Comparison of ENCODE assay signal across 16 cellular contexts in genomic region chr7:109793-110556, GRCh38.
A peak's percentile ranks its signal among the peaks of the same experiment; 100 is the strongest.
DNase-seq lines count a peak whose midpoint lies in the region; ATAC-seq and TF ChIP-seq lines count a peak whose summit lies in the region.
"Had no signal": no experiment of that assay in that cellular context is flagged by ENCODE, and none has a peak within 500 bp of the region (broad histone marks: within the 10 kb centered on the region; RNA-seq: fewer than 3 reads in every experiment).

No MANE protein-coding gene starts in this region.

- H3K27me3 ChIP-seq in H9 (ENCODE audit: insufficient read depth, low read length): no peaks in the 10 kb centered on the region
- H3K27me3 ChIP-seq in endodermal cell (ENCODE audit: control insufficient read depth, insufficient read depth, low read length, poor library complexity, severe bottlenecking): no peaks in the 10 kb centered on the region

- H3K4me1 ChIP-seq in H9 (ENCODE audit: insufficient read depth, low read length) (no peaks in the 10 kb centered on the region), endodermal cell (ENCODE audit: control insufficient read depth, insufficient read depth, low read length) (no peaks in the 10 kb centered on the region)

- H4K8ac ChIP-seq in H9 (replicated peaks; ENCODE audit: insufficient read length, low read depth, low read length): no peak overlapping the region

- no peak overlapping the region for H4K5ac ChIP-seq in H9 (ENCODE audit: insufficient read length, low read depth, low read length)

- H3K27me3 Mint-ChIP-seq in H9 (ENCODE audit: low read depth) (peaks cover 4% of the 10 kb centered on the region; the same call in 1 of the 2 replicates), endodermal cell (ENCODE audit: insufficient read depth) (no peaks in the 10 kb centered on the region)

- H2BK5ac ChIP-seq in H9 (ENCODE audit: insufficient read length, low read length): no peak overlapping the region

- H3K9ac ChIP-seq in H9 (ENCODE audit: extremely low read depth, insufficient read length, low read length) (no peak overlapping the region), endodermal cell (ENCODE audit: extremely low read depth, low read length, poor library complexity, severe bottlenecking) (no peak overlapping the region)

- TF ChIP-seq CTCF in H9 (conservative IDR thresholded peaks at IDR 0.05): no peak
- TF ChIP-seq CTCF in endodermal cell (conservative IDR thresholded peaks at IDR 0.05): no peak

- H3K36me3 Mint-ChIP-seq in H9 (ENCODE audit: insufficient read depth in 1 of 3, low read depth in 3 of 3): peaks cover 10 to 28% (median 18%) of the 10 kb centered on the region in 3 experiments
- H3K36me3 Mint-ChIP-seq in endodermal cell (ENCODE audit: low read depth): peaks cover 7% of the 10 kb centered on the region

- no peak overlapping the region for H2BK20ac ChIP-seq in H9 (ENCODE audit: low read depth, low read length, poor library complexity, severe bottlenecking)

- H3K4me3 ChIP-seq in endodermal cell (ENCODE audit: low read length): no peak overlapping the region
- H3K4me3 ChIP-seq: PC-9 had no signal

- no peak overlapping the region for H2AFZ ChIP-seq in H9 (ENCODE audit: low read length)
- H2AFZ ChIP-seq: PC-9 had no signal

- H3K18ac ChIP-seq in H9 (ENCODE audit: insufficient read length, low read depth, low read length): no peak overlapping the region

- H3K23ac ChIP-seq in H9 (ENCODE audit: insufficient read length, low read depth, low read length): no peak overlapping the region

- intact Hi-C loops in posterior vena cava (cut with DNase I): loop anchor here in 1 of 2 donors (5.0 kb wide), 1 partner anchor 767 kb away; the partner anchor contains the start of gene GET4

- no peak overlapping the region for H3K14ac ChIP-seq in H9 (ENCODE audit: insufficient read depth, low read length)

- no peaks in the 10 kb centered on the region for H4K20me1 ChIP-seq in H9 (ENCODE audit: control insufficient read depth, insufficient read depth, insufficient read length)

- H3K4ac ChIP-seq in H9 (ENCODE audit: low read depth, low read length): no peak overlapping the region

- H3K4me2 ChIP-seq in H9 (ENCODE audit: insufficient read depth, insufficient read length, low read length): no peak overlapping the region
- H3K4me2 ChIP-seq: PC-9 had no signal

- no peaks in the 10 kb centered on the region for H3K36me3 ChIP-seq in endodermal cell (ENCODE audit: control insufficient read depth, insufficient read depth, low read length)

- no peak overlapping the region for H3K27ac ChIP-seq in H9 (ENCODE audit: insufficient read length, low read depth, low read length)
- no peak overlapping the region for H3K27ac ChIP-seq in endodermal cell (ENCODE audit: low read depth, low read length)
- H3K27ac ChIP-seq: PC-9 had no signal

- H3K23me2 ChIP-seq in H9 (ENCODE audit: insufficient read length, low read depth, low read length, poor library complexity, severe bottlenecking): no peaks in the 10 kb centered on the region

- H3K27ac Mint-ChIP-seq in H9 (no peak overlapping the region), endodermal cell (no peak overlapping the region)
- H3K27ac Mint-ChIP-seq: HFFc6 had no signal

- DNase-seq in H9 (peak; percentile 24), endodermal cell (peak; percentile 30), left lobe of liver (ENCODE audit: low spot score) (peak; percentile 40), posterior vena cava (ENCODE audit: low spot score) (peak; percentile 60), SW480 (ENCODE audit: low spot score) (no peak), dedifferentiated amniotic fluid mesenchymal stem cell (ENCODE audit: extremely low spot score) (no peak), NCI-H2029 treated with DMSO at 0.1 percent for 48 hours (lab: John Stamatoyannopoulos, UW) (no peak), NCI-H2171 (lab: John Stamatoyannopoulos, UW) (no peak)
- DNase-seq: DMS 273 treated with DMSO at 0.1 percent for 48 hours, HFFc6, NCI-H1092, NCI-H146, NCI-H2081 treated with DMSO at 0.1 percent for 48 hours, NCI-H524, PC-9 had no signal

- H3T11ph ChIP-seq in H9 (ENCODE audit: low read length): no peak overlapping the region

- H2BK15ac ChIP-seq in H9 (ENCODE audit: low read depth, low read length): no peak overlapping the region

- peaks cover 22 to 33% of the 10 kb centered on the region in 2 experiments for H3K9me3 Mint-ChIP-seq in H9
- peaks cover 33% of the 10 kb centered on the region for H3K9me3 Mint-ChIP-seq in endodermal cell

- no peak for ATAC-seq in left lobe of liver

- no peak overlapping the region for H3K56ac ChIP-seq in H9 (ENCODE audit: insufficient read length, low read depth, low read length)

- H2BK12ac ChIP-seq in H9 (ENCODE audit: insufficient read length, low read depth, low read length): no peak overlapping the region

- no peak overlapping the region for H2AK5ac ChIP-seq in H9 (ENCODE audit: insufficient read length, low read length)

- H2BK120ac ChIP-seq in H9 (ENCODE audit: low read depth, low read length, poor library complexity, severe bottlenecking): no peak overlapping the region

- no peak overlapping the region for H3K4me3 Mint-ChIP-seq in H9
- H3K4me3 Mint-ChIP-seq in endodermal cell: no peak overlapping the region
- H3K4me3 Mint-ChIP-seq: CD14-positive monocyte, HFFc6 had no signal

- H3K79me2 ChIP-seq in H9 (ENCODE audit: insufficient read depth, low read length): no peaks in the 10 kb centered on the region

- H3K4me1 Mint-ChIP-seq in H9: peaks cover 2 to 11% of the 10 kb centered on the region in 2 experiments
- no peaks in the 10 kb centered on the region for H3K4me1 Mint-ChIP-seq in endodermal cell

- H3K9me3 ChIP-seq in H9 (ENCODE audit: control insufficient read depth, low read depth, low read length): peaks cover 5% of the 10 kb centered on the region
- peaks cover 6% of the 10 kb centered on the region for H3K9me3 ChIP-seq in endodermal cell (ENCODE audit: control insufficient read depth, low read length)

- H4K91ac ChIP-seq in H9 (ENCODE audit: insufficient read length, low read depth, low read length): no peak overlapping the region

- no CpG with 5 or more reads among the region's 24 CpGs for WGBS in H9 (ENCODE audit: extremely low coverage, insufficient read length, low lambda C conversion rate)
- 91 to 95% methylated on average over 19 to 24 of the region's 24 CpGs for WGBS in endodermal cell (ENCODE audit: insufficient coverage in 1 of 2, insufficient read length in 1 of 2), 2 experiments

- H3K79me1 ChIP-seq in H9 (ENCODE audit: insufficient read depth, low read depth, low read length, poor library complexity, severe bottlenecking): no peaks in the 10 kb centered on the region

Comparison
In these comparisons a context has a peak if more than half of its experiments do, and no peak if none do; other contexts are left out.
1. DNase-seq: peak in H9 (single experiment), endodermal cell (single experiment), left lobe of liver (single experiment) and posterior vena cava (single experiment); none in SW480 (single experiment), dedifferentiated amniotic fluid mesenchymal stem cell (single experiment), NCI-H2029 treated with DMSO at 0.1 percent for 48 hours (single experiment) and NCI-H2171 (single experiment).